Comparison of ENCODE assay signal across 20 cellular contexts in the genomic region with DNA sequence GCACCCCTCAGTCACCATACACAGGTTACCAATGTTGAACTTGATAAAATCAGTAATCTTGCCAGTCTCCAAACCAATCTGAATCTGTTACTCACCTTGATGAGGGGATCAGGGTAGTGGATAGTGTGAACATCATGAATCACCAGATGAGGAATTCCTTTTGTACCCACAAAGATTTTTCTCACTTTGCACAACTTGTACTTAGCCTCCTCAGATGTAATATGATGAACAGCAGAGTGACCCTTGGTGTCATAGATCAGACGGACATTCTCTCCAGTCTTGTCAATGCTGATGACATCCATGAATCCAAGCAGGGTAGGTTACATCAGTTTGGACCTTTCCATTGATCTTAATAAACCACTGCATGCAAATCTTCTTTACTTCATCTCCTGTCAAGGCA. TPM values are rescaled to one million over a fixed set of nuclear protein-coding genes. Genes with fewer than 3 reads are reported as not detected.
A peak's percentile ranks its signal among the peaks of the same experiment; 100 is the strongest.
DNase-seq lines count a peak whose midpoint lies in the region; ATAC-seq and TF ChIP-seq lines count a peak whose summit lies in the region.
"Had no signal": no experiment of that assay in that cellular context is flagged by ENCODE, and none has a peak within 500 bp of the region (broad histone marks: within the 10 kb centered on the region; RNA-seq: fewer than 3 reads in every experiment).

No MANE protein-coding gene starts in this region.

- peaks cover 46% of the 10 kb centered on the region for H3K27me3 Mint-ChIP-seq in activated CD8-positive, alpha-beta memory T cell treated with anti-CD3 and anti-CD28 coated beads, Interleukin-2, amount 10 ng/mL, durations not matched to agents 7 days and 5 days

- no peaks in the 10 kb centered on the region for H3K9me3 ChIP-seq in RWPE2 (ENCODE audit: severe bottlenecking)

- H3K9me3 Mint-ChIP-seq in activated CD8-positive, alpha-beta memory T cell treated with anti-CD3 and anti-CD28 coated beads, Interleukin-2, amount 10 ng/mL, durations not matched to agents 7 days and 5 days (ENCODE audit: low read depth) = no peaks in the 10 kb centered on the region
- H3K9me3 Mint-ChIP-seq: CD8-positive, alpha-beta memory T cell had no signal

- H3K4me3 ChIP-seq in RWPE2 (ENCODE audit: severe bottlenecking) (no peak overlapping the region), epithelial cell of esophagus (ENCODE audit: low read length) (no peak overlapping the region)

- H3K4me1 Mint-ChIP-seq in activated CD8-positive, alpha-beta memory T cell treated with anti-CD3 and anti-CD28 coated beads, Interleukin-2, amount 10 ng/mL, durations not matched to agents 7 days and 5 days = no peaks in the 10 kb centered on the region
- H3K4me1 Mint-ChIP-seq: CD8-positive, alpha-beta memory T cell had no signal

- TF ChIP-seq CTCF in RWPE2 (IDR thresholded peaks at IDR 0.05; ENCODE audit: poor library complexity, severe bottlenecking) (no peak), epithelial cell of esophagus (IDR thresholded peaks at IDR 0.05; ENCODE audit: insufficient read depth, low read depth, low read length, missing control alignments) (no peak)

- H3K27me3 ChIP-seq in RWPE2 (ENCODE audit: insufficient read depth, poor library complexity, severe bottlenecking) = no peaks in the 10 kb centered on the region

- no peaks in the 10 kb centered on the region for H3K36me3 ChIP-seq in RWPE2 (ENCODE audit: low read depth)

- H3K4me1 ChIP-seq in RWPE2 (ENCODE audit: insufficient read depth, poor library complexity, severe bottlenecking) = no peaks in the 10 kb centered on the region

- no peak overlapping the region for H3K27ac ChIP-seq in RWPE2 (ENCODE audit: poor library complexity, severe bottlenecking)

- DNase-seq in HCEC 1CT (peak; percentile 65), RWPE2 (ENCODE audit: low spot score) (no peak), epithelial cell of esophagus (ENCODE audit: low read depth) (peak; percentile 32), renal cortical epithelial cell (ENCODE audit: low read depth) (peak; percentile 65), NCI-H1048 (lab: John Stamatoyannopoulos, UW) (no peak)
- DNase-seq in activated CD8-positive, alpha-beta memory T cell treated with anti-CD3 and anti-CD28 coated beads, Interleukin-2, amount 10 ng/mL, durations not matched to agents 7 days and 5 days = no peak
- DNase-seq in activated CD4-positive, CD25-positive, alpha-beta regulatory T cell (lab: John Stamatoyannopoulos, UW) = no peak
- DNase-seq: C1 segment of cervical spinal cord; CD8-positive, alpha-beta memory T cell; DMS53; H7; MM.1S; NCI-H1105; NCI-H1694; NCI-H510A; NCI-H748 treated with DMSO at 0.1 percent for 48 hours; NK-92 treated with Interleukin-12 subunit alpha and Interleukin-12 subunit beta, amount 100 ng/mL, for 24 hours; SIG-M5 had no signal

- H3K36me3 Mint-ChIP-seq in activated CD8-positive, alpha-beta memory T cell treated with anti-CD3 and anti-CD28 coated beads, Interleukin-2, amount 10 ng/mL, durations not matched to agents 7 days and 5 days = peaks cover 1% of the 10 kb centered on the region

- peak; percentile 38; the same call in 2 of the 3 replicates for ATAC-seq in RWPE2 (ENCODE audit: low read depth)
- ATAC-seq in activated CD8-positive, alpha-beta memory T cell treated with anti-CD3 and anti-CD28 coated beads, Interleukin-2, amount 10 ng/mL, durations not matched to agents 7 days and 5 days = no peak
- ATAC-seq in HG03045 (IDR thresholded peaks at IDR 0.05; ENCODE audit: unreplicated experiment) = no peak
- ATAC-seq: SK-N-SH treated with all-trans-retinoic acid at 6 μM for 48 hours had no signal

- no peak overlapping the region for H3K27ac Mint-ChIP-seq in activated CD8-positive, alpha-beta memory T cell treated with anti-CD3 and anti-CD28 coated beads, Interleukin-2, amount 10 ng/mL, durations not matched to agents 7 days and 5 days
- H3K27ac Mint-ChIP-seq: CD8-positive, alpha-beta memory T cell had no signal

- CTCF ChIA-PET in activated CD8-positive, alpha-beta memory T cell treated with anti-CD3 and anti-CD28 coated beads, Interleukin-2, amount 10 ng/mL, durations not matched to agents 7 days and 5 days (lab: Charles Lee) = no interaction called here

- no peak overlapping the region for H3K4me3 Mint-ChIP-seq in activated CD8-positive, alpha-beta memory T cell treated with anti-CD3 and anti-CD28 coated beads, Interleukin-2, amount 10 ng/mL, durations not matched to agents 7 days and 5 days
- H3K4me3 Mint-ChIP-seq: CD8-positive, alpha-beta memory T cell had no signal

RNA-seq across cellular contexts. Expression of a gene that starts 54.7 kb away (rescaled TPM):
- total RNA-seq in renal cortical epithelial cell = 222 and 254 TPM in 2 replicates
- 100 to 1,000 TPM; 169 to 209 TPM for total RNA-seq in activated CD8-positive, alpha-beta memory T cell treated with anti-CD3 and anti-CD28 coated beads, Interleukin-2, amount 10 ng/mL, durations not matched to agents 7 days and 5 days

RNA-seq across cellular contexts. Expression of a gene that starts 55.2 kb away (rescaled TPM):
- 5.2 and 12.4 TPM in 2 replicates for total RNA-seq in renal cortical epithelial cell
- total RNA-seq in activated CD8-positive, alpha-beta memory T cell treated with anti-CD3 and anti-CD28 coated beads, Interleukin-2, amount 10 ng/mL, durations not matched to agents 7 days and 5 days = 1 to 10 TPM; 7.3 to 7.6 TPM

Comparison
In these comparisons a context has a peak if more than half of its experiments do, and no peak if none do; other contexts are left out.
1. DNase-seq: peak in HCEC 1CT (single experiment), epithelial cell of esophagus (single experiment) and renal cortical epithelial cell (single experiment); none in RWPE2 (single experiment), activated CD8-positive, alpha-beta memory T cell treated with anti-CD3 and anti-CD28 coated beads, Interleukin-2, amount 10 ng/mL, durations not matched to agents 7 days and 5 days (single experiment), NCI-H1048 (single experiment) and activated CD4-positive, CD25-positive, alpha-beta regulatory T cell (0 of 4).